ENCODE assay signal across 1 cellular context in genomic region chr12:32891526-32891925, GRCh38.
TF ChIP-seq lines count a peak whose summit lies in the region.

No MANE protein-coding gene starts in this region.

TF ChIP-seq in GM23338, 12 proteins besides CTCF, POLR2A, EP300 and RAD21 (continued from another document):
- TF ChIP-seq ZNF462 (CRISPR knock-in tag; IDR thresholded peaks at IDR 0.05) = no peak
- no peak for TF ChIP-seq POLR2AphosphoS5 (IDR thresholded peaks at IDR 0.05; ENCODE audit: low read depth)
